ENCODE assay signal across 8 cellular contexts in genomic region chr3:33718595-33718907, GRCh38. TPM values are rescaled to one million over a fixed set of nuclear protein-coding genes. Genes with fewer than 3 reads are reported as not detected.
DNase-seq lines count a peak whose midpoint lies in the region; FAIRE-seq and TF ChIP-seq lines count a peak whose summit lies in the region.

No MANE protein-coding gene starts in this region.

- H3K9me3 Mint-ChIP-seq in activated T-helper 2 cell treated with anti-CD3 and anti-CD28 coated beads, Interferon-gamma antibody, Interleukin-2, Interleukin-4, amounts not matched to agents 10 μg/mL and 5 μg/mL and 100 μg/mL, durations not matched to agents 14 hours and 24 hours and 36 hours: no peaks in the 10 kb centered on the region

- DNase-seq in H54 (ENCODE audit: insufficient read length, low spot score) (no peak), superior temporal gyrus (ENCODE audit: extremely low spot score) (peak; percentile 25), NCI-H526 treated with DMSO at 0.1 percent for 48 hours (lab: John Stamatoyannopoulos, UW) (no peak), T-helper 9 cell (no peak), epidermal melanocyte (ENCODE audit: insufficient read length, low spot score) (no peak)
- no peak for DNase-seq in activated T-helper 2 cell treated with anti-CD3 and anti-CD28 coated beads, Interferon-gamma antibody, Interleukin-2, Interleukin-4, amounts not matched to agents 10 μg/mL and 5 μg/mL and 100 μg/mL, durations not matched to agents 14 hours and 24 hours and 36 hours (ENCODE audit: low spot score)

- peaks cover 6% of the 10 kb centered on the region for H3K27me3 Mint-ChIP-seq in activated T-helper 2 cell treated with anti-CD3 and anti-CD28 coated beads, Interferon-gamma antibody, Interleukin-2, Interleukin-4, amounts not matched to agents 10 μg/mL and 5 μg/mL and 100 μg/mL, durations not matched to agents 14 hours and 24 hours and 36 hours (ENCODE audit: low read depth)

- peak overlapping the region; percentile 86 for H3K27ac Mint-ChIP-seq in activated T-helper 2 cell treated with anti-CD3 and anti-CD28 coated beads, Interferon-gamma antibody, Interleukin-2, Interleukin-4, amounts not matched to agents 10 μg/mL and 5 μg/mL and 100 μg/mL, durations not matched to agents 14 hours and 24 hours and 36 hours

- H3K4me3 Mint-ChIP-seq in activated T-helper 2 cell treated with anti-CD3 and anti-CD28 coated beads, Interferon-gamma antibody, Interleukin-2, Interleukin-4, amounts not matched to agents 10 μg/mL and 5 μg/mL and 100 μg/mL, durations not matched to agents 14 hours and 24 hours and 36 hours (ENCODE audit: low read depth): peak overlapping the region; percentile 89

- FAIRE-seq in H54 (lab: Jason Lieb, UNC): peak; percentile 61

- no peak for TF ChIP-seq POLR2A in H54 (IDR thresholded peaks at IDR 0.05; ENCODE audit: low read depth, low read length)

- peaks cover 9% of the 10 kb centered on the region; the same call in 1 of the 2 replicates for H3K4me1 ChIP-seq in iPS-20b (ENCODE audit: insufficient read depth, low read length)

- H3K4me1 Mint-ChIP-seq in activated T-helper 2 cell treated with anti-CD3 and anti-CD28 coated beads, Interferon-gamma antibody, Interleukin-2, Interleukin-4, amounts not matched to agents 10 μg/mL and 5 μg/mL and 100 μg/mL, durations not matched to agents 14 hours and 24 hours and 36 hours (ENCODE audit: low read depth): peaks cover 11% of the 10 kb centered on the region

- peak overlapping the region; percentile 87; the same call in 1 of the 2 replicates for H3K9ac ChIP-seq in iPS-20b (ENCODE audit: low read depth, low read length)

- no peaks in the 10 kb centered on the region for H3K27me3 ChIP-seq in iPS-20b (ENCODE audit: insufficient read depth, low read length)

- H3K27ac ChIP-seq in 22Rv1 (peak overlapping the region; percentile 83), iPS-20b (ENCODE audit: low read length) (no peak overlapping the region)

- TF ChIP-seq CTCF in 22Rv1 (IDR thresholded peaks at IDR 0.05): no peak

- H3K36me3 ChIP-seq in iPS-20b (ENCODE audit: insufficient read depth, low read depth, low read length): no peaks in the 10 kb centered on the region

- intact Hi-C loops in activated T-helper 2 cell treated with anti-CD3 and anti-CD28 coated beads, Interferon-gamma antibody, Interleukin-2, Interleukin-4, amounts not matched to agents 10 μg/mL and 5 μg/mL and 100 μg/mL, durations not matched to agents 14 hours and 24 hours and 36 hours (cut with micrococcal nuclease): loop anchor here (1.0 kb wide), 1 partner anchor 80 kb away; the partner anchor contains the start of gene PDCD6IP

- H3K9me3 ChIP-seq in iPS-20b (ENCODE audit: insufficient read depth, low read depth, low read length): no peaks in the 10 kb centered on the region

- H3K36me3 Mint-ChIP-seq in activated T-helper 2 cell treated with anti-CD3 and anti-CD28 coated beads, Interferon-gamma antibody, Interleukin-2, Interleukin-4, amounts not matched to agents 10 μg/mL and 5 μg/mL and 100 μg/mL, durations not matched to agents 14 hours and 24 hours and 36 hours (ENCODE audit: low read depth): no peaks in the 10 kb centered on the region

- peak overlapping the region; percentile 98 for H3K4me3 ChIP-seq in iPS-20b (ENCODE audit: low read length)

RNA-seq across cellular contexts. Expression of gene CLASP2, which starts 0.5 kb away (rescaled TPM):
- total RNA-seq in activated T-helper 2 cell treated with anti-CD3 and anti-CD28 coated beads, Interferon-gamma antibody, Interleukin-2, Interleukin-4, amounts not matched to agents 10 μg/mL and 5 μg/mL and 100 μg/mL, durations not matched to agents 14 hours and 24 hours and 36 hours: 58.8 and 70.9 TPM in 2 replicates
